Comparison of ENCODE assay signal across 8 cellular contexts in the genomic region with DNA sequence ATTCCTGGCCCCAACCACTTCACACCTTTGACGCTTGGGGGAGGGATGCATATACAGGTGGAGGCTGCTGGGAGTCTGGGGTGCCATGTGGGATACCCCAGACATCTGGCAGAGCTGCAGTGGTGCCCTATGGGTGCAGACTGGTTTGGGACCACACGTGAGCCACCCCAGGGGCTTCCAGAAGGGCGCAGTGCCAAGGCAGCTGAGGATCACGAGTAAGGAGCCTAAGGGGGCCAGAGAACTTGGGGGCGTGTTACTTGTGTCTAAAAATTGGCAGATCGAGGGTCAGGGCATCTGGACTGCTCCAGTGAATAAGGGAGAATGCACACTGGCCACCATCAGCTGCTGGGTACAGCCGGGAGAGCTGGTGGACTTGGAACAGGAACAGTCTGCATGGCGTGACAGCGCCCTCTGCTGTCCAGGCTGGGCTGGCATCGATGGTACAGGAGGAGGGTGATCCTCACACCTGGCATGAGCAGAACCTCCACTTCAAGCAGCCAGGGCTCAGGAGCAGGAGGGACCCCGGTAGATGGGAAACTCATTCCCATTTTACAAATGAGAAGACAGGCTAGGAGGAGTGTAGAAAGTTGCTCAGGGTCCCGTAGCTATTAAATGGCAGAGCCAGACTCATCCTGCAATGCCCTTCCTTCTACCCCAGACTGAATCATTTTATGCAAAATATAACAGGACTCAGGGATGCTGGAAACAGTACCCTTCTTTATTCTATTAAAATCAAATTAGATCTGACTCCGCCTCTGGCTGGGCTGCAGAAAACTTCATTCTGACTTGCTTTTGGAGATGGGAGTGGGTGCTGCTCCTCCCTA.
DNase-seq lines count a peak whose midpoint lies in the region; ATAC-seq and TF ChIP-seq lines count a peak whose summit lies in the region.

No MANE protein-coding gene starts in this region.

- H3K4me1 ChIP-seq in adipocyte (ENCODE audit: control insufficient read depth, insufficient read depth, low read length): peaks cover 17% of the 10 kb centered on the region
- peaks cover 0 to 22% (median 12%) of the 10 kb centered on the region in 12 donors for H3K4me1 ChIP-seq in heart left ventricle
- H3K4me1 ChIP-seq in prostate gland (replicated peaks): peaks cover 15% of the 10 kb centered on the region
- H3K4me1 ChIP-seq in vagina: peaks cover 23% of the 10 kb centered on the region

- no peak overlapping the region for H3K4me3 ChIP-seq in AG09309 (ENCODE audit: control insufficient read depth, low read depth, low read length)
- H3K4me3 ChIP-seq in adipocyte (ENCODE audit: low read length): no peak overlapping the region
- no peak overlapping the region for H3K4me3 ChIP-seq in heart left ventricle
- H3K4me3 ChIP-seq in prostate gland: no peak overlapping the region
- no peak overlapping the region for H3K4me3 ChIP-seq in vagina

- no peaks in the 10 kb centered on the region for H3K9me3 ChIP-seq in adipocyte (ENCODE audit: control insufficient read depth, low read length)
- no peaks in the 10 kb centered on the region for H3K9me3 ChIP-seq in heart left ventricle
- no peaks in the 10 kb centered on the region for H3K9me3 ChIP-seq in prostate gland
- no peaks in the 10 kb centered on the region for H3K9me3 ChIP-seq in vagina

- TF ChIP-seq CTCF in AG09309 (IDR thresholded peaks at IDR 0.05; ENCODE audit: control insufficient read depth, insufficient read depth, low read depth, low read length, missing control alignments) (peak; percentile 99), GM20000 (IDR thresholded peaks at IDR 0.05; ENCODE audit: extremely low read depth, missing control alignments) (peak; percentile 96), heart left ventricle (IDR thresholded peaks at IDR 0.05) (peak; percentile 91 to 99 (median 94)), prostate gland (IDR thresholded peaks at IDR 0.05) (peak; percentile 94 to 98 (median 97)), vagina (IDR thresholded peaks at IDR 0.05) (peak; percentile 86 to 98 (median 87))

- TF ChIP-seq POLR2A in heart left ventricle (IDR thresholded peaks at IDR 0.05) (no peak), prostate gland (IDR thresholded peaks at IDR 0.05) (no peak), vagina (IDR thresholded peaks at IDR 0.05) (no peak)

- intact Hi-C loops in heart left ventricle (cut with DNase I): loop anchor here (1.0 to 10.0 kb wide), 14 partner anchors 62 to 179 kb away; a partner anchor contains a TSS
- intact Hi-C loops in prostate gland (cut with DNase I): loop anchor here (2.0 kb wide), 1 partner anchor 85 kb away; no protein-coding TSS in a partner anchor
- intact Hi-C loops in vagina (cut with DNase I): loop anchor here (2.0 to 5.0 kb wide), 2 partner anchors 85 to 177 kb away; no protein-coding TSS in a partner anchor

- H3K36me3 ChIP-seq in adipocyte (ENCODE audit: control insufficient read depth, insufficient read depth, low read length, severe bottlenecking) (no peaks in the 10 kb centered on the region), heart left ventricle (no peaks in the 10 kb centered on the region), prostate gland (no peaks in the 10 kb centered on the region), vagina (no peaks in the 10 kb centered on the region)

- H3K27me3 ChIP-seq in adipocyte (replicated peaks; ENCODE audit: control insufficient read depth, insufficient read depth, low read length) (no peaks in the 10 kb centered on the region), heart left ventricle (no peaks in the 10 kb centered on the region), prostate gland (replicated peaks; ENCODE audit: insufficient read depth) (no peaks in the 10 kb centered on the region), vagina (no peaks in the 10 kb centered on the region)

- peak; percentile 93 to 96 (median 96) for ATAC-seq in heart left ventricle

- peak; percentile 55 for DNase-seq in AG09309 (ENCODE audit: low read depth)
- DNase-seq in GM20000 (ENCODE audit: low spot score): peak; percentile 90
- peak; percentile 48 to 82 for DNase-seq in NCI-H187 (lab: John Stamatoyannopoulos, UW)
- peak; percentile 53 to 75 (median 61) for DNase-seq in T-helper 1 cell
- peak; percentile 94 for DNase-seq in adipocyte (ENCODE audit: low read depth)
- DNase-seq in heart left ventricle: peak; percentile 88 to 95 (median 89)
- peak; percentile 93 for DNase-seq in prostate gland (ENCODE audit: low spot score)
- DNase-seq in vagina (ENCODE audit: extremely low spot score in 2 of 2): no peak

- H3K27ac ChIP-seq in heart left ventricle (no peak overlapping the region), prostate gland (no peak overlapping the region), vagina (no peak overlapping the region)

- 33 to 38% (median 34%) methylated on average over 13 of the region's 13 CpGs for WGBS in heart left ventricle, 4 donors
- WGBS in prostate gland: 30% methylated on average over 13 of the region's 13 CpGs

- H3K9ac ChIP-seq in adipocyte (ENCODE audit: low read length): no peak overlapping the region

Comparison
In these comparisons a context has a peak if more than half of its experiments do, and no peak if none do; other contexts are left out.
1. DNase-seq: peak in AG09309 (single experiment), GM20000 (single experiment), NCI-H187 (2 of 2), T-helper 1 cell (5 of 5), adipocyte (single experiment), heart left ventricle (5 of 5) and prostate gland (single experiment); none in vagina (0 of 2).
2. Peak in every context shown above with its lines, with median percentiles within 50 percentile points of each other: CTCF ChIP-seq.